Comparison of ENCODE assay signal across 31 cellular contexts in genomic region chr7:45511721-45512422, GRCh38.
"Had no signal": no experiment of that assay in that cellular context is flagged by ENCODE, and none has a peak within 500 bp of the region (broad histone marks: within the 10 kb centered on the region; RNA-seq: fewer than 3 reads in every experiment).

No MANE protein-coding gene starts in this region.

- FAIRE-seq: RCC 7860, TTC549 had no signal

- DNase-seq: activated B cell treated with CpG ODN at 0.5 μM for 24 hours; activated CD4-positive, alpha-beta T cell treated with anti-CD3 and anti-CD28 coated beads for 1 hour; activated CD4-positive, alpha-beta T cell treated with anti-CD3 and anti-CD28 coated beads, Interleukin-2, amount 10 ng/mL, durations not matched to agents 24 days and 14 days; activated CD4-positive, alpha-beta T cell treated with anti-CD3 and anti-CD28 coated beads, Interleukin-2, amount 50 U/mL, for 48 hours; activated CD8-positive, alpha-beta memory T cell treated with anti-CD3 and anti-CD28 coated beads, Interleukin-2, amount 10 ng/mL, durations not matched to agents 7 days and 5 days; activated effector memory CD4-positive, alpha-beta T cell treated with Interleukin-2 at 50 U/mL for 16 hours; activated naive CD4-positive, alpha-beta T cell; activated naive CD8-positive, alpha-beta T cell treated with anti-CD3 and anti-CD28 coated beads, Interleukin-2, amount 50 U/mL, for 24 hours; activated T-cell treated with anti-CD3 and anti-CD28 coated beads, Interleukin-2, amount 50 U/mL, for 24 hours; amniotic stem cell; body of pancreas; NCI-H1092; NCI-H1417; NCI-H1930; NCI-H2171; NCI-H2227 treated with DMSO at 0.1 percent for 48 hours; NCI-H446 treated with DMSO at 0.1 percent for 48 hours; NCI-H524 treated with DMSO at 0.1 percent for 48 hours; NCI-H748 treated with DMSO at 0.1 percent for 48 hours; NK-92 treated with Interleukin-12 subunit alpha and Interleukin-12 subunit beta, amount 100 ng/mL, for 24 hours; OCI-M1; SIG-M5; T-cell; T-helper 2 cell; T1000 had no signal

- ATAC-seq: activated CD8-positive, alpha-beta memory T cell treated with anti-CD3 and anti-CD28 coated beads, Interleukin-2, amount 10 ng/mL, durations not matched to agents 7 days and 5 days; activated naive CD4-positive, alpha-beta T cell treated with anti-CD3 and anti-CD28 coated beads, Interleukin-2, amount 50 U/mL, for 72 hours; activated naive CD8-positive, alpha-beta T cell treated with anti-CD3 and anti-CD28 coated beads, Interleukin-2, amount 50 U/mL, for 24 hours; body of pancreas; T-cell had no signal

- H3K4me2 ChIP-seq: KMS-11 had no signal

- H3K4me3 ChIP-seq: ascending aorta, body of pancreas, SK-N-MC had no signal

- H3K9ac ChIP-seq: KMS-11 had no signal

- H3K36me3 ChIP-seq: ascending aorta had no signal

- H3K4me1 ChIP-seq: ascending aorta, body of pancreas had no signal

- H3K27me3 ChIP-seq: ascending aorta, body of pancreas had no signal

- H3K27ac ChIP-seq: ascending aorta, body of pancreas, KMS-11, SK-N-MC had no signal
